20 cellular contexts compared by ENCODE assay signal in genomic region chr4:8698341-8699062, GRCh38.
"Had no signal": no experiment of that assay in that cellular context is flagged by ENCODE, and none has a peak within 500 bp of the region (broad histone marks: within the 10 kb centered on the region; RNA-seq: fewer than 3 reads in every experiment).

No MANE protein-coding gene starts in this region.

- DNase-seq: activated B cell treated with CpG ODN at 0.5 μM for 24 hours; activated CD4-positive, alpha-beta memory T cell treated with anti-CD3 and anti-CD28 coated beads for 36 hours; activated CD4-positive, alpha-beta T cell treated with anti-CD3 and anti-CD28 coated beads for 4 hours; activated naive CD4-positive, alpha-beta T cell; activated naive CD8-positive, alpha-beta T cell treated with anti-CD3 and anti-CD28 coated beads for 36 hours; amniotic stem cell; dermis blood vessel endothelial cell; effector memory CD8-positive, alpha-beta T cell; foreskin fibroblast; left colon; retina; stimulated activated CD4-positive, alpha-beta T cell treated with anti-CD3 and anti-CD28 coated beads, Interleukin-15, amount 100 ng/mL, for 24 hours; stimulated activated CD4-positive, alpha-beta T cell treated with anti-CD3 and anti-CD28 coated beads, Interleukin-4, amount 100 ng/mL, for 24 hours; T-helper 1 cell; T-helper 9 cell; testis had no signal

- H3K27ac ChIP-seq: hepatocyte, testis had no signal

- H3K27me3 ChIP-seq: testis had no signal

- H2AFZ ChIP-seq: hepatocyte had no signal

- ATAC-seq: effector memory CD8-positive, alpha-beta T cell; left colon; stimulated activated effector memory CD8-positive, alpha-beta T cell treated with anti-CD3 and anti-CD28 coated beads, Interleukin-12 subunit alpha, Interleukin-12 subunit beta, amount 100 ng/mL, for 72 hours had no signal

- H3K79me2 ChIP-seq: hepatocyte had no signal

- H3K4me3 ChIP-seq: hepatocyte, lung, testis had no signal

- H3K4me2 ChIP-seq: hepatocyte, SK-N-SH had no signal

- H3K4me1 ChIP-seq: testis had no signal

- H3K9me3 ChIP-seq: SK-N-SH, testis had no signal

- H3K9ac ChIP-seq: SK-N-SH had no signal
